In the genomic region with DNA sequence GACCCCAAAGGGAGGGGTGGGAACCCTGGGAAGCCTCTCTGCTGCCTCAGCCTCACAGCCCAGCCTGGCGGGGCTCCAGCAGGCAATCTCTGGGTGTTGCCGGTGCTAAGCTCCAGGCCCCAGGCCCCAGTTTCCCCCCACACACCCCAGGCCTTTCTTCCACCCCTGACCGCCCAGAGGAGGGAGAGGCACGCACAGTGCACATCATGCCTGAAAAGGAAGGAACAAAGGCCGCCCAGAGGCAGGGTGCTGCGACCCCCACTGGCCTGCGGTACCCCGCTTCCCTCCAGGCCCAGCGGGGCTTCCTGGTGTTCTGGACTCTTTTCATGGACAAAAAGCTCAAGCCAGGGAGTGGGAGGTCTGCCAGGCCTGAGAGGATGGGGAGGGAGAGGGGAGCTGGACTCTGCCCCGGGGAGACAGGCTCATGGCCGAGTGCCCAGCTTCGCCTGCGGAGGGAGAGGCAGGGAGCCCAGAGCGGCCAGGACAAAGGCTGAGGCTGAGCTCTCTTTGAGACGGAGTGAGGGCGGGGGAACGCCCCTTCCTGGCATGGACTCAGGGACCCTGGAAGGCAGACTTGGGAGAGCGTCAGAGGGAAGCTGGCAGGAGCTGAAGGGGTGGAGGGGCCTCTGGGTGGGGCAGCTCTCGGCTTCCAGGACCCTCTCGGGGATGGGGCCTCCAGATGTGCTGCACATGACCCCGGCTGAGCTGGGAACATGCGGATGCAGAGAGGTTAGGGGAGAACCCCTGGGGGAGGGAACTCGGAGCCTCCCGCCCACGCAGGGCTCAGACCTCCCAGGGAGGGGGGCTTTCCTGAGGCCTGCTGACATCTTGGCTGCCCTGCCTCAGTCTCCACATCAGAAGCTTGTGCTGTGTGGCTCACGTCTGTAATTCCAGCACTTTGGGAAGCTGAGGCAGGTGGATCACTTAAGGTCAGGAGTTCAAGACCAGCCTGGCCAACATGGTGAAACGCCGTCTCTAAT, we compare ENCODE assay signal across 9 cellular contexts. TPM values are rescaled to one million over a fixed set of nuclear protein-coding genes. Genes with fewer than 3 reads are reported as not detected.
DNase-seq lines count a peak whose midpoint lies in the region; ATAC-seq, FAIRE-seq and TF ChIP-seq lines count a peak whose summit lies in the region.
"Had no signal": no experiment of that assay in that cellular context is flagged by ENCODE, and none has a peak within 500 bp of the region (broad histone marks: within the 10 kb centered on the region; RNA-seq: fewer than 3 reads in every experiment).

No MANE protein-coding gene starts in this region.

- no TSS peak for BruUV-seq in HepG2 (replicated peaks; lab: Mats Ljungman, UMichigan)

- H3K9ac ChIP-seq in HepG2 (ENCODE audit: insufficient read depth, low read depth, low read length) = peak overlapping the region; percentile 82

- peaks cover 11% of the 10 kb centered on the region for H3K27me3 Mint-ChIP-seq in activated T-cell treated with anti-CD3 and anti-CD28 coated beads, Interleukin-2, amount 50 U/mL, for 4 hours (ENCODE audit: low read depth)

- intact Hi-C loops in HepG2 (cut with micrococcal nuclease; ENCODE audit: unreplicated experiment) = no loop called here
- intact Hi-C loops in transverse colon (cut with DNase I; ENCODE audit: low total_unique reads) = no loop called here

- H3K9me3 Mint-ChIP-seq in activated T-cell treated with anti-CD3 and anti-CD28 coated beads, Interleukin-2, amount 50 U/mL, for 4 hours = no peaks in the 10 kb centered on the region

- in situ Hi-C loops in HepG2 (cut with HindIII; ENCODE audit: extremely low pct_ligation_motif_present, low pct_unique_long_range_greater_than_20kb) (no loop called here), transverse colon (cut with MboI; ENCODE audit: low pct_ligation_motif_present in 1 of 4, low pct_unique_long_range_greater_than_20kb in 1 of 4, low sequenced_read_pairs in 3 of 4) (no loop called here)

- no peak for TF ChIP-seq RAD21 in HepG2 (CRISPR knock-in tag; IDR thresholded peaks at IDR 0.05)

- TF ChIP-seq EP300 in HepG2 (IDR thresholded peaks at IDR 0.05; ENCODE audit: low read depth in 2 of 2, low read length in 2 of 2) (peak in 1 of 2 experiments; percentile 47; a peak in 1 of 4 replicates), HepG2 (CRISPR knock-in tag; IDR thresholded peaks at IDR 0.05; ENCODE audit: borderline replicate concordance) (no peak), transverse colon (IDR thresholded peaks at IDR 0.05; ENCODE audit: low read depth) (no peak)

- no peaks in the 10 kb centered on the region for H4K20me1 ChIP-seq in HepG2 (ENCODE audit: insufficient read depth, low read length)

- CTCF ChIA-PET in HepG2 (lab: Yijun Ruan, JAX; ENCODE audit: low intra/inter-chr PET ratio, low total read pairs) = interaction anchor here (1.5 kb wide), 1 partner anchor 26 kb away, joined by 4 read pairs; no protein-coding TSS in a partner anchor

- no peaks in the 10 kb centered on the region for H3K36me3 Mint-ChIP-seq in activated T-cell treated with anti-CD3 and anti-CD28 coated beads, Interleukin-2, amount 50 U/mL, for 4 hours (ENCODE audit: insufficient read depth)

- peak; percentile 90 for FAIRE-seq in HepG2 (lab: Jason Lieb, UNC)
- FAIRE-seq: islet of Langerhans had no signal

- H3K4me3 Mint-ChIP-seq in activated T-cell treated with anti-CD3 and anti-CD28 coated beads, Interleukin-2, amount 50 U/mL, for 4 hours = no peak overlapping the region

- WGBS in HepG2 (ENCODE audit: low lambda C conversion rate) = 34% methylated on average over 4 of the region's 28 CpGs
- 40 to 43% methylated on average over 1 to 25 of the region's 28 CpGs for WGBS in transverse colon (ENCODE audit: low coverage in 1 of 2), 2 donors

- H3K4me3 ChIP-seq in MG63 = no peak overlapping the region
- peak overlapping the region; percentile 64 to 84 (median 70) for H3K4me3 ChIP-seq in HepG2 (replicated peaks in 1 of 3; ENCODE audit: insufficient read depth in 1 of 3, low read depth in 2 of 3, low read length in 3 of 3)
- peak overlapping the region in 1 of 4 donors; percentile 22 for H3K4me3 ChIP-seq in transverse colon

- H3K36me3 ChIP-seq in MG63 = no peaks in the 10 kb centered on the region
- no peaks in the 10 kb centered on the region for H3K36me3 ChIP-seq in HepG2 (replicated peaks in 1 of 2; ENCODE audit: control insufficient read depth in 1 of 2, insufficient read depth in 2 of 2, low read length in 2 of 2)
- H3K36me3 ChIP-seq in transverse colon = no peaks in the 10 kb centered on the region

- peak; percentile 29 for TF ChIP-seq CTCF in HepG2 (CRISPR knock-in tag; IDR thresholded peaks at IDR 0.05)
- TF ChIP-seq CTCF in transverse colon (IDR thresholded peaks at IDR 0.05) = no peak

- H3K27ac ChIP-seq in caudate nucleus (ENCODE audit: low read depth, low read length) (peak overlapping the region; percentile 80), HepG2 (ENCODE audit: extremely low read length, insufficient read depth, low read length) (peak overlapping the region; percentile 96), transverse colon (peak overlapping the region; percentile 80 to 89 (median 86))

- ATAC-seq in HepG2 (peak; percentile 79), HG03354 (IDR thresholded peaks at IDR 0.05; ENCODE audit: poor library complexity, severe bottlenecking, unreplicated experiment) (no peak), HG03097 (IDR thresholded peaks at IDR 0.05; ENCODE audit: low FRiP score, unreplicated experiment) (no peak)
- ATAC-seq in activated T-cell treated with anti-CD3 and anti-CD28 coated beads, Interleukin-2, amount 50 U/mL, for 4 hours = no peak

- no peak for TF ChIP-seq POLR2A in HepG2 (IDR thresholded peaks at IDR 0.05; ENCODE audit: insufficient read depth in 1 of 2, low read depth in 2 of 2, low read length in 2 of 2)
- TF ChIP-seq POLR2A in transverse colon (IDR thresholded peaks at IDR 0.05) = no peak

- H3K9me3 ChIP-seq in MG63 (no peaks in the 10 kb centered on the region), HepG2 (ENCODE audit: low read length) (no peaks in the 10 kb centered on the region), transverse colon (no peaks in the 10 kb centered on the region)

- H3K4me1 Mint-ChIP-seq in activated T-cell treated with anti-CD3 and anti-CD28 coated beads, Interleukin-2, amount 50 U/mL, for 4 hours (ENCODE audit: low read depth) = no peaks in the 10 kb centered on the region

- H3K4me1 ChIP-seq in HepG2 (ENCODE audit: insufficient read depth, low read length) = peaks cover 57% of the 10 kb centered on the region
- H3K4me1 ChIP-seq in transverse colon = peaks cover 26 to 59% (median 47%) of the 10 kb centered on the region in 4 donors

- POLR2A ChIA-PET in HepG2 (lab: Yijun Ruan, JAX) = interaction anchor here (0.7 to 4.4 kb wide), 28 partner anchors 8 to 255 kb away, joined by 3 to 55 read pairs (median 4); a partner anchor contains a TSS

- DNase-seq in MG63 (peak; percentile 98), caudate nucleus (lab: John Stamatoyannopoulos, UW) (peak in 60 of 61 donors; percentile 42 to 96 (median 90)), HepG2 (ENCODE audit: low spot score) (peak; percentile 86), transverse colon (peak; percentile 94), retina (no peak)
- no peak for DNase-seq in activated T-cell treated with anti-CD3 and anti-CD28 coated beads, Interleukin-2, amount 50 U/mL, for 4 hours

- H3K79me2 ChIP-seq in HepG2 (ENCODE audit: insufficient read depth, low read length) = peaks cover 9% of the 10 kb centered on the region

- H3K27me3 ChIP-seq in MG63 (no peaks in the 10 kb centered on the region), HepG2 (ENCODE audit: control insufficient read depth in 1 of 2, insufficient read depth in 2 of 2, low read length in 2 of 2) (no peaks in the 10 kb centered on the region; a peak in 2 of 5 replicates), transverse colon (peaks cover 31% of the 10 kb centered on the region)

- no peak overlapping the region for H2AFZ ChIP-seq in HepG2 (ENCODE audit: low read length)

- H3K4me2 ChIP-seq in HepG2 (ENCODE audit: low read depth, low read length) = peak overlapping the region; percentile 84

RNA-seq across cellular contexts. Expression of a gene that starts 1.8 kb away (rescaled TPM):
- not detected in 2 replicates for total RNA-seq in MG63 (2014; rRNA removed; shearing (Covaris generic); ENCODE audit: low replicate concordance)
- total RNA-seq in HepG2 (2016; rRNA removed; fragmentation: Illumina TruSeq; extraction: Trizol) (0.87 and 0.95 TPM in 2 replicates), transverse colon (10 to 100 TPM in 3 of 4 donors, 1 to 10 TPM in 1; 3.6 to 17.1 (median 14.1) TPM)
- total RNA-seq in HepG2 (2016; cell fraction: cytosol; rRNA removed; fragmentation: Illumina TruSeq; extraction: Trizol; ENCODE audit: low read depth) = 0.61 and 0.88 TPM in 2 replicates
- 0.74 and 0.82 TPM in 2 replicates for total RNA-seq in HepG2 (2016; cell fraction: insoluble cytoplasmic fraction; rRNA removed; fragmentation: Illumina TruSeq; extraction: Trizol)
- 0.69 and 0.71 TPM in 2 replicates for total RNA-seq in HepG2 (2016; cell fraction: membrane; rRNA removed; fragmentation: Illumina TruSeq; extraction: Trizol)
- 3.4 and 3.6 TPM in 2 replicates for total RNA-seq in HepG2 (2016; cell fraction: nucleus; rRNA removed; fragmentation: Illumina TruSeq; extraction: Trizol)
- polyA plus RNA-seq in HepG2 (2011; rRNA removed) = 3.2 and 4.1 TPM in 2 replicates
- 2.1 and 3.2 TPM in 2 replicates for polyA plus RNA-seq in HepG2 (2011; cell fraction: cytosol; rRNA removed)
- polyA plus RNA-seq in HepG2 (2011; cell fraction: nucleus; rRNA removed) = 41.8 and 49.4 TPM in 2 replicates
- 21.3 and 23.9 TPM in 2 replicates for polyA plus RNA-seq in HepG2 (2012)
- polyA plus RNA-seq in HepG2 (2016; cell fraction: cytosol; fragmentation: Illumina TruSeq; extraction: Trizol; ENCODE audit: low read depth) = 1.5 and 1.8 TPM in 2 replicates
- 2.3 and 2.8 TPM in 2 replicates for polyA plus RNA-seq in HepG2 (2016; cell fraction: insoluble cytoplasmic fraction; fragmentation: Illumina TruSeq; extraction: Trizol; ENCODE audit: low read depth)
- 2.2 and 2.6 TPM in 2 replicates for polyA plus RNA-seq in HepG2 (2016; cell fraction: membrane; fragmentation: Illumina TruSeq; extraction: Trizol; ENCODE audit: low read depth)
- 12.9 and 17.3 TPM in 2 replicates for polyA plus RNA-seq in HepG2 (2016; cell fraction: nucleus; fragmentation: Illumina TruSeq; extraction: Trizol; ENCODE audit: insufficient read depth, low read depth)
- 8.8 TPM in 1 of 2 replicates, not detected in the other for polyA minus RNA-seq in HepG2 (2011; rRNA and poly(A)+ RNA removed; ENCODE audit: low replicate concordance)
- 9.0 and 9.2 TPM in 2 replicates for polyA minus RNA-seq in HepG2 (2011; cell fraction: cytosol; rRNA and poly(A)+ RNA removed)
- polyA minus RNA-seq in HepG2 (2011; cell fraction: nucleus; rRNA and poly(A)+ RNA removed) = 5.5 and 6.4 TPM in 2 replicates
- total RNA-seq in activated T-cell treated with anti-CD3 and anti-CD28 coated beads, Interleukin-2, amount 50 U/mL, for 4 hours = under 1 TPM in 1 of 3 donors, not detected in 2; 0.34 TPM

RNA-seq across cellular contexts. Expression of a gene that starts 9.7 kb away (rescaled TPM):
- total RNA-seq in MG63 (2014; rRNA removed; shearing (Covaris generic); ENCODE audit: low replicate concordance) = 86.9 and 253 TPM in 2 replicates
- 0.63 and 0.84 TPM in 2 replicates for total RNA-seq in HepG2 (2016; rRNA removed; fragmentation: Illumina TruSeq; extraction: Trizol)
- 1.2 TPM in 1 of 2 replicates, not detected in the other for total RNA-seq in HepG2 (2016; cell fraction: cytosol; rRNA removed; fragmentation: Illumina TruSeq; extraction: Trizol; ENCODE audit: low read depth)
- 0.65 and 1.7 TPM in 2 replicates for total RNA-seq in HepG2 (2016; cell fraction: insoluble cytoplasmic fraction; rRNA removed; fragmentation: Illumina TruSeq; extraction: Trizol)
- total RNA-seq in HepG2 (2016; cell fraction: membrane; rRNA removed; fragmentation: Illumina TruSeq; extraction: Trizol) = 0.59 and 0.79 TPM in 2 replicates
- total RNA-seq in HepG2 (2016; cell fraction: nucleus; rRNA removed; fragmentation: Illumina TruSeq; extraction: Trizol) = 2.7 and 4.8 TPM in 2 replicates
- 5.4 and 7.0 TPM in 2 replicates for polyA plus RNA-seq in HepG2 (2011; rRNA removed)
- 1.7 and 3.4 TPM in 2 replicates for polyA plus RNA-seq in HepG2 (2011; cell fraction: cytosol; rRNA removed)
- polyA plus RNA-seq in HepG2 (2011; cell fraction: nucleus; rRNA removed) = 93.3 and 114 TPM in 2 replicates
- 4.5 and 8.4 TPM in 2 replicates for polyA plus RNA-seq in HepG2 (2012)
- 1.00 and 1.1 TPM in 2 replicates for polyA plus RNA-seq in HepG2 (2016; cell fraction: cytosol; fragmentation: Illumina TruSeq; extraction: Trizol; ENCODE audit: low read depth)
- 0.67 and 1.8 TPM in 2 replicates for polyA plus RNA-seq in HepG2 (2016; cell fraction: insoluble cytoplasmic fraction; fragmentation: Illumina TruSeq; extraction: Trizol; ENCODE audit: low read depth)
- polyA plus RNA-seq in HepG2 (2016; cell fraction: membrane; fragmentation: Illumina TruSeq; extraction: Trizol; ENCODE audit: low read depth) = 1.1 and 1.5 TPM in 2 replicates
- 9.8 and 12.2 TPM in 2 replicates for polyA plus RNA-seq in HepG2 (2016; cell fraction: nucleus; fragmentation: Illumina TruSeq; extraction: Trizol; ENCODE audit: insufficient read depth, low read depth)
- polyA minus RNA-seq in HepG2 (2011; rRNA and poly(A)+ RNA removed; ENCODE audit: low replicate concordance) = 1.9 and 12.5 TPM in 2 replicates
- 2.9 and 3.0 TPM in 2 replicates for polyA minus RNA-seq in HepG2 (2011; cell fraction: cytosol; rRNA and poly(A)+ RNA removed)
- 3.9 and 4.2 TPM in 2 replicates for polyA minus RNA-seq in HepG2 (2011; cell fraction: nucleus; rRNA and poly(A)+ RNA removed)
- total RNA-seq in transverse colon = 100 to 1,000 TPM in 2 of 4 donors, 10 to 100 TPM in 2; 58.0 to 972 (median 274) TPM
- 10 to 100 TPM; 15.1 to 33.0 (median 23.2) TPM for total RNA-seq in activated T-cell treated with anti-CD3 and anti-CD28 coated beads, Interleukin-2, amount 50 U/mL, for 4 hours

RNA-seq across cellular contexts. Expression of a gene that starts 14.7 kb away (rescaled TPM):
- 20.8 and 32.5 TPM in 2 replicates for total RNA-seq in MG63 (2014; rRNA removed; shearing (Covaris generic); ENCODE audit: low replicate concordance)
- total RNA-seq in HepG2 (2016; rRNA removed; fragmentation: Illumina TruSeq; extraction: Trizol) (35.9 and 42.8 TPM in 2 replicates), transverse colon (10 to 100 TPM in 1 of 4 donors, 1 to 10 TPM in 2, under 1 TPM in 1; 0.37 to 37.2 (median 3.3) TPM)
- total RNA-seq in HepG2 (2016; cell fraction: cytosol; rRNA removed; fragmentation: Illumina TruSeq; extraction: Trizol; ENCODE audit: low read depth) = 7.0 and 7.1 TPM in 2 replicates
- 34.9 and 42.2 TPM in 2 replicates for total RNA-seq in HepG2 (2016; cell fraction: insoluble cytoplasmic fraction; rRNA removed; fragmentation: Illumina TruSeq; extraction: Trizol)
- 29.9 and 31.6 TPM in 2 replicates for total RNA-seq in HepG2 (2016; cell fraction: membrane; rRNA removed; fragmentation: Illumina TruSeq; extraction: Trizol)
- 23.7 and 28.1 TPM in 2 replicates for total RNA-seq in HepG2 (2016; cell fraction: nucleus; rRNA removed; fragmentation: Illumina TruSeq; extraction: Trizol)
- polyA plus RNA-seq in HepG2 (2011; rRNA removed) = 18.7 and 21.9 TPM in 2 replicates
- 16.4 and 40.1 TPM in 2 replicates for polyA plus RNA-seq in HepG2 (2011; cell fraction: cytosol; rRNA removed)
- 28.3 and 52.1 TPM in 2 replicates for polyA plus RNA-seq in HepG2 (2011; cell fraction: nucleus; rRNA removed)
- polyA plus RNA-seq in HepG2 (2012) = 12.0 and 19.0 TPM in 2 replicates
- 6.8 and 7.6 TPM in 2 replicates for polyA plus RNA-seq in HepG2 (2016; cell fraction: cytosol; fragmentation: Illumina TruSeq; extraction: Trizol; ENCODE audit: low read depth)
- polyA plus RNA-seq in HepG2 (2016; cell fraction: insoluble cytoplasmic fraction; fragmentation: Illumina TruSeq; extraction: Trizol; ENCODE audit: low read depth) = 33.9 and 39.2 TPM in 2 replicates
- 23.3 and 27.0 TPM in 2 replicates for polyA plus RNA-seq in HepG2 (2016; cell fraction: membrane; fragmentation: Illumina TruSeq; extraction: Trizol; ENCODE audit: low read depth)
- 44.9 and 46.9 TPM in 2 replicates for polyA plus RNA-seq in HepG2 (2016; cell fraction: nucleus; fragmentation: Illumina TruSeq; extraction: Trizol; ENCODE audit: insufficient read depth, low read depth)
- 38.7 and 55.4 TPM in 2 replicates for polyA minus RNA-seq in HepG2 (2011; rRNA and poly(A)+ RNA removed; ENCODE audit: low replicate concordance)
- 18.6 and 32.8 TPM in 2 replicates for polyA minus RNA-seq in HepG2 (2011; cell fraction: cytosol; rRNA and poly(A)+ RNA removed)
- 7.3 and 8.6 TPM in 2 replicates for polyA minus RNA-seq in HepG2 (2011; cell fraction: nucleus; rRNA and poly(A)+ RNA removed)
- 1 to 10 TPM; 3.6 to 5.5 (median 4.6) TPM for total RNA-seq in activated T-cell treated with anti-CD3 and anti-CD28 coated beads, Interleukin-2, amount 50 U/mL, for 4 hours

RNA-seq across cellular contexts. Expression of a gene that starts 21.6 kb away (rescaled TPM):
- 8.2 and 12.2 TPM in 2 replicates for total RNA-seq in MG63 (2014; rRNA removed; shearing (Covaris generic); ENCODE audit: low replicate concordance)
- total RNA-seq in HepG2 (2016; rRNA removed; fragmentation: Illumina TruSeq; extraction: Trizol) (6.2 and 6.4 TPM in 2 replicates), transverse colon (10 to 100 TPM in 2 of 4 donors, 1 to 10 TPM in 2; 6.4 to 28.8 (median 11.7) TPM)
- 1.7 and 1.8 TPM in 2 replicates for total RNA-seq in HepG2 (2016; cell fraction: cytosol; rRNA removed; fragmentation: Illumina TruSeq; extraction: Trizol; ENCODE audit: low read depth)
- total RNA-seq in HepG2 (2016; cell fraction: insoluble cytoplasmic fraction; rRNA removed; fragmentation: Illumina TruSeq; extraction: Trizol) = 4.5 and 6.7 TPM in 2 replicates
- 3.0 and 3.1 TPM in 2 replicates for total RNA-seq in HepG2 (2016; cell fraction: membrane; rRNA removed; fragmentation: Illumina TruSeq; extraction: Trizol)
- total RNA-seq in HepG2 (2016; cell fraction: nucleus; rRNA removed; fragmentation: Illumina TruSeq; extraction: Trizol) = 4.9 and 5.4 TPM in 2 replicates
- polyA plus RNA-seq in HepG2 (2011; rRNA removed) = 5.4 and 6.0 TPM in 2 replicates
- polyA plus RNA-seq in HepG2 (2011; cell fraction: cytosol; rRNA removed) = 3.8 and 4.1 TPM in 2 replicates
- polyA plus RNA-seq in HepG2 (2011; cell fraction: nucleus; rRNA removed) = 43.5 and 57.7 TPM in 2 replicates
- 4.9 and 5.0 TPM in 2 replicates for polyA plus RNA-seq in HepG2 (2012)
- 1.1 and 1.2 TPM in 2 replicates for polyA plus RNA-seq in HepG2 (2016; cell fraction: cytosol; fragmentation: Illumina TruSeq; extraction: Trizol; ENCODE audit: low read depth)
- 6.4 and 8.8 TPM in 2 replicates for polyA plus RNA-seq in HepG2 (2016; cell fraction: insoluble cytoplasmic fraction; fragmentation: Illumina TruSeq; extraction: Trizol; ENCODE audit: low read depth)
- 3.0 and 3.6 TPM in 2 replicates for polyA plus RNA-seq in HepG2 (2016; cell fraction: membrane; fragmentation: Illumina TruSeq; extraction: Trizol; ENCODE audit: low read depth)
- polyA plus RNA-seq in HepG2 (2016; cell fraction: nucleus; fragmentation: Illumina TruSeq; extraction: Trizol; ENCODE audit: insufficient read depth, low read depth) = 22.7 and 23.1 TPM in 2 replicates
- 2.2 and 5.1 TPM in 2 replicates for polyA minus RNA-seq in HepG2 (2011; rRNA and poly(A)+ RNA removed; ENCODE audit: low replicate concordance)
- 3.0 and 3.2 TPM in 2 replicates for polyA minus RNA-seq in HepG2 (2011; cell fraction: cytosol; rRNA and poly(A)+ RNA removed)
- 5.6 and 7.1 TPM in 2 replicates for polyA minus RNA-seq in HepG2 (2011; cell fraction: nucleus; rRNA and poly(A)+ RNA removed)
- 1 to 10 TPM; 5.6 to 8.4 (median 7.8) TPM for total RNA-seq in activated T-cell treated with anti-CD3 and anti-CD28 coated beads, Interleukin-2, amount 50 U/mL, for 4 hours

RNA-seq across cellular contexts. Expression of a gene that starts 23.8 kb away (rescaled TPM):
- not detected in 2 replicates for total RNA-seq in MG63 (2014; rRNA removed; shearing (Covaris generic); ENCODE audit: low replicate concordance)
- total RNA-seq in HepG2 (2016; rRNA removed; fragmentation: Illumina TruSeq; extraction: Trizol) (not detected in 2 replicates), transverse colon (not detected)
- not detected in 2 replicates for total RNA-seq in HepG2 (2016; cell fraction: cytosol; rRNA removed; fragmentation: Illumina TruSeq; extraction: Trizol; ENCODE audit: low read depth)
- total RNA-seq in HepG2 (2016; cell fraction: insoluble cytoplasmic fraction; rRNA removed; fragmentation: Illumina TruSeq; extraction: Trizol) = not detected in 2 replicates
- total RNA-seq in HepG2 (2016; cell fraction: membrane; rRNA removed; fragmentation: Illumina TruSeq; extraction: Trizol) = not detected in 2 replicates
- total RNA-seq in HepG2 (2016; cell fraction: nucleus; rRNA removed; fragmentation: Illumina TruSeq; extraction: Trizol) = not detected in 2 replicates
- polyA plus RNA-seq in HepG2 (2011; rRNA removed) = 0.05 TPM in 1 of 2 replicates, not detected in the other
- polyA plus RNA-seq in HepG2 (2011; cell fraction: cytosol; rRNA removed) = 0.05 TPM in 1 of 2 replicates, not detected in the other
- polyA plus RNA-seq in HepG2 (2011; cell fraction: nucleus; rRNA removed) = not detected in 2 replicates
- polyA plus RNA-seq in HepG2 (2012) = not detected in 2 replicates
- polyA plus RNA-seq in HepG2 (2016; cell fraction: cytosol; fragmentation: Illumina TruSeq; extraction: Trizol; ENCODE audit: low read depth) = not detected in 2 replicates
- polyA plus RNA-seq in HepG2 (2016; cell fraction: insoluble cytoplasmic fraction; fragmentation: Illumina TruSeq; extraction: Trizol; ENCODE audit: low read depth) = not detected in 2 replicates
- not detected in 2 replicates for polyA plus RNA-seq in HepG2 (2016; cell fraction: membrane; fragmentation: Illumina TruSeq; extraction: Trizol; ENCODE audit: low read depth)
- polyA plus RNA-seq in HepG2 (2016; cell fraction: nucleus; fragmentation: Illumina TruSeq; extraction: Trizol; ENCODE audit: insufficient read depth, low read depth) = not detected in 2 replicates
- 0.07 TPM in 1 of 2 replicates, not detected in the other for polyA minus RNA-seq in HepG2 (2011; rRNA and poly(A)+ RNA removed; ENCODE audit: low replicate concordance)
- polyA minus RNA-seq in HepG2 (2011; cell fraction: cytosol; rRNA and poly(A)+ RNA removed) = not detected in 2 replicates
- not detected in 2 replicates for polyA minus RNA-seq in HepG2 (2011; cell fraction: nucleus; rRNA and poly(A)+ RNA removed)
- 1 to 10 TPM in 1 of 3 donors, under 1 TPM in 2; 0.74 to 2.4 (median 0.81) TPM for total RNA-seq in activated T-cell treated with anti-CD3 and anti-CD28 coated beads, Interleukin-2, amount 50 U/mL, for 4 hours

Comparison
In these comparisons a context has a peak if more than half of its experiments do, and no peak if none do; other contexts are left out.
1. DNase-seq: peak in MG63 (single experiment), caudate nucleus (60 of 61), HepG2 (single experiment) and transverse colon (single experiment); none in activated T-cell treated with anti-CD3 and anti-CD28 coated beads, Interleukin-2, amount 50 U/mL, for 4 hours (single experiment) and retina (single experiment).
2. Peak in every context shown above with its lines, with median percentiles within 50 percentile points of each other: H3K27ac ChIP-seq.